In genomic region chr3:40615110-40615915, GRCh38 we compare ENCODE assay signal across 9 cellular contexts.
DNase-seq lines count a peak whose midpoint lies in the region; ATAC-seq and TF ChIP-seq lines count a peak whose summit lies in the region.
"Had no signal": no experiment of that assay in that cellular context is flagged by ENCODE, and none has a peak within 500 bp of the region (broad histone marks: within the 10 kb centered on the region; RNA-seq: fewer than 3 reads in every experiment).

No MANE protein-coding gene starts in this region.

- H3K4me3 ChIP-seq in iPS-15b (ENCODE audit: low read depth, low read length): peak overlapping the region; percentile 44
- H3K4me3 ChIP-seq in smooth muscle cell: peak overlapping the region; percentile 47
- no peak overlapping the region for H3K4me3 ChIP-seq in psoas muscle

- DNase-seq in NCI-H1048 (lab: John Stamatoyannopoulos, UW): peak; percentile 13
- DNase-seq in smooth muscle cell (lab: John Stamatoyannopoulos, UW; ENCODE audit: unreplicated experiment): peak; percentile 7
- no peak for DNase-seq in psoas muscle
- DNase-seq in GM19238 (ENCODE audit: insufficient read length, low spot score): no peak
- DNase-seq: activated effector memory CD4-positive, alpha-beta T cell treated with Interleukin-2 at 50 U/mL for 16 hours had no signal

- H3K9me3 ChIP-seq in iPS-15b (ENCODE audit: control insufficient read depth, insufficient read depth, low read length): no peaks in the 10 kb centered on the region
- H3K9me3 ChIP-seq in smooth muscle cell (replicated peaks; ENCODE audit: low read depth): no peaks in the 10 kb centered on the region
- no peaks in the 10 kb centered on the region for H3K9me3 ChIP-seq in psoas muscle

- H3K9ac ChIP-seq in iPS-15b (ENCODE audit: low read depth, low read length) (no peak overlapping the region), smooth muscle cell (ENCODE audit: low read depth) (no peak overlapping the region)

- no peaks in the 10 kb centered on the region for H4K20me1 ChIP-seq in smooth muscle cell (ENCODE audit: low read depth)

- ATAC-seq in GM19452 (IDR thresholded peaks at IDR 0.05; ENCODE audit: unreplicated experiment) (no peak), psoas muscle (no peak)
- ATAC-seq: left lobe of liver had no signal

- no peaks in the 10 kb centered on the region for H3F3A ChIP-seq in smooth muscle cell (ENCODE audit: low read depth)

- TF ChIP-seq CTCF in smooth muscle cell (IDR thresholded peaks at IDR 0.05; ENCODE audit: borderline replicate concordance, insufficient read depth, poor library complexity, severe bottlenecking) (no peak), psoas muscle (IDR thresholded peaks at IDR 0.05) (no peak)

- intact Hi-C loops in psoas muscle (cut with DNase I): no loop called here

- 5% methylated on average over 32 of the region's 33 CpGs for WGBS in smooth muscle cell (ENCODE audit: low lambda C conversion rate)
- 21 to 26% (median 22%) methylated on average over 28 to 33 of the region's 33 CpGs for WGBS in psoas muscle, 3 donors

- H2AFZ ChIP-seq in smooth muscle cell (ENCODE audit: low read depth): peak overlapping the region; percentile 94

- H3K36me3 ChIP-seq in iPS-15b (ENCODE audit: control insufficient read depth, insufficient read depth, low read length): no peaks in the 10 kb centered on the region
- no peaks in the 10 kb centered on the region for H3K36me3 ChIP-seq in smooth muscle cell (ENCODE audit: low read depth)
- H3K36me3 ChIP-seq in psoas muscle (ENCODE audit: insufficient read depth in 1 of 2, low read depth in 1 of 2): no peaks in the 10 kb centered on the region

- no peaks in the 10 kb centered on the region for H3K27me3 ChIP-seq in iPS-15b (ENCODE audit: control insufficient read depth, insufficient read depth, low read length)
- H3K27me3 ChIP-seq in smooth muscle cell (ENCODE audit: low read depth): no peaks in the 10 kb centered on the region
- peaks cover 0 to 21% (median 8%) of the 10 kb centered on the region in 3 donors for H3K27me3 ChIP-seq in psoas muscle (ENCODE audit: insufficient read depth in 3 of 3, low read length in 2 of 3)

- no peaks in the 10 kb centered on the region for H3K79me2 ChIP-seq in smooth muscle cell (ENCODE audit: low read depth)

- peaks cover 26% of the 10 kb centered on the region for H3K4me1 ChIP-seq in iPS-15b (ENCODE audit: control insufficient read depth, insufficient read depth, low read length)
- peaks cover 27% of the 10 kb centered on the region for H3K4me1 ChIP-seq in smooth muscle cell (ENCODE audit: low read depth)
- no peaks in the 10 kb centered on the region for H3K4me1 ChIP-seq in psoas muscle

- H3K27ac ChIP-seq in angular gyrus (ENCODE audit: low read depth, low read length) (peak overlapping the region; percentile 79), smooth muscle cell (ENCODE audit: low read depth) (no peak overlapping the region), psoas muscle (no peak overlapping the region)

- peak overlapping the region; percentile 92 for H3K4me2 ChIP-seq in smooth muscle cell

Comparison
In these comparisons a context has a peak if more than half of its experiments do, and no peak if none do; other contexts are left out.
1. DNase-seq: peak in NCI-H1048 (single experiment) and smooth muscle cell (single experiment); none in psoas muscle (0 of 2) and GM19238 (single experiment).